Comparison of ENCODE assay signal across 12 cellular contexts in the genomic region with DNA sequence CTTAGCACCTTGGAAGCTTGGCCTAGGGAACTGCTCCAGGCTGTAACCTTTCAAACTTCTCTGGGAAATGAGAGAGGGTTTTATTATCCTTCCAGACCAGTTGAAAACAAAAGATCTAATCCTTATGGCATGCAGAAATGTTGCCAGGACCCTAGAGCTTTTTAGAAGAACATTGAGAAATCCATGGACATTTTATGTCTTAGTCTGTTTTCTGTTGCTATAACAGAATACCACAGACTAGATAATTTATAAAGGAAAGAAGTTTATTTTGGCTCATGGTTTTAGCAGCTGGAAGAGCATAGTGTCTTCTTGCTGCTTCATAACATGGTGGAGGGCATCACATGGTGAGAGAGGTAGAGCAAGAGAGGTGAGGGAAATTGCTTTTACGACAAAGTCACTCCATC. TPM values are rescaled to one million over a fixed set of nuclear protein-coding genes. Genes with fewer than 3 reads are reported as not detected.
DNase-seq lines count a peak whose midpoint lies in the region; ATAC-seq and TF ChIP-seq lines count a peak whose summit lies in the region.
"Had no signal": no experiment of that assay in that cellular context is flagged by ENCODE, and none has a peak within 500 bp of the region (broad histone marks: within the 10 kb centered on the region; RNA-seq: fewer than 3 reads in every experiment).

No MANE protein-coding gene starts in this region.

- 98% methylated on average over 1 of the region's 1 CpG for WGBS in thymus

- H3K27ac Mint-ChIP-seq in mesothelial cell of epicardium: peak overlapping the region; percentile 93

- no peaks in the 10 kb centered on the region for H3K27me3 ChIP-seq in thymus (ENCODE audit: control insufficient read depth, insufficient read depth)

- no peaks in the 10 kb centered on the region for H3K36me3 ChIP-seq in thymus (ENCODE audit: control insufficient read depth, insufficient read depth)

- peak overlapping the region; percentile 31 for H3K27ac ChIP-seq in thymus (ENCODE audit: low read depth)

- DNase-seq in HS-5 (ENCODE audit: low read depth): peak; percentile 66
- DNase-seq in dermis blood vessel endothelial cell: peak; percentile 37
- DNase-seq in mesothelial cell of epicardium (ENCODE audit: low spot score in 2 of 2, unreplicated experiment in 2 of 2): no peak
- no peak for DNase-seq in NCI-H1694 (lab: John Stamatoyannopoulos, UW)
- DNase-seq in ureter (ENCODE audit: low spot score): no peak
- DNase-seq: NCI-H2171, small intestine, substantia nigra, T-helper 2 cell had no signal

- no peaks in the 10 kb centered on the region for H3K9me3 ChIP-seq in thymus (ENCODE audit: control insufficient read depth)

- H3K4me3 ChIP-seq in thymus (ENCODE audit: low read length): no peak overlapping the region

- H3K9me3 Mint-ChIP-seq in mesothelial cell of epicardium: peaks cover 7% of the 10 kb centered on the region

- H3K4me3 Mint-ChIP-seq in mesothelial cell of epicardium: no peak overlapping the region

- no peaks in the 10 kb centered on the region for H3K4me1 ChIP-seq in thymus (ENCODE audit: control insufficient read depth, insufficient read depth, low read length)

- H3K4me1 Mint-ChIP-seq in mesothelial cell of epicardium: peaks cover 30% of the 10 kb centered on the region

- H3K27me3 Mint-ChIP-seq in mesothelial cell of epicardium (ENCODE audit: low read depth): no peaks in the 10 kb centered on the region

- TF ChIP-seq CTCF in mesothelial cell of epicardium (IDR thresholded peaks at IDR 0.05; ENCODE audit: unreplicated experiment): no peak

- peaks cover 10% of the 10 kb centered on the region for H3K36me3 Mint-ChIP-seq in mesothelial cell of epicardium

- ATAC-seq in GM21717 (IDR thresholded peaks at IDR 0.05; ENCODE audit: unreplicated experiment): no peak
- ATAC-seq in HG02973 (IDR thresholded peaks at IDR 0.05; ENCODE audit: unreplicated experiment): no peak

RNA-seq across cellular contexts. Expression of gene OSBPL9, which starts 25.8 kb away (rescaled TPM):
- 96.1 and 120 TPM in 2 replicates for total RNA-seq in dermis blood vessel endothelial cell
- total RNA-seq in mesothelial cell of epicardium: 99.9 to 103 TPM (median 101 TPM) in 3 replicates
- polyA plus RNA-seq in thymus: 58.1 TPM
- 107 TPM for total RNA-seq in ureter

Comparison
In these comparisons a context has a peak if more than half of its experiments do, and no peak if none do; other contexts are left out.
1. DNase-seq: peak in HS-5 (single experiment) and dermis blood vessel endothelial cell (single experiment); none in mesothelial cell of epicardium (0 of 2), NCI-H1694 (single experiment) and ureter (single experiment).